ENCODE assay signal across 2 cellular contexts in genomic region chr17:75501378-75502071, GRCh38.
TF ChIP-seq lines count a peak whose summit lies in the region.

No MANE protein-coding gene starts in this region.

TF ChIP-seq in SK-N-SH, 30 proteins besides CTCF, POLR2A, EP300 and RAD21 (continued from another document):
- TF ChIP-seq REST (IDR thresholded peaks at IDR 0.05; ENCODE audit: low read depth, low read length): no peak
- TF ChIP-seq, protein P1, sequence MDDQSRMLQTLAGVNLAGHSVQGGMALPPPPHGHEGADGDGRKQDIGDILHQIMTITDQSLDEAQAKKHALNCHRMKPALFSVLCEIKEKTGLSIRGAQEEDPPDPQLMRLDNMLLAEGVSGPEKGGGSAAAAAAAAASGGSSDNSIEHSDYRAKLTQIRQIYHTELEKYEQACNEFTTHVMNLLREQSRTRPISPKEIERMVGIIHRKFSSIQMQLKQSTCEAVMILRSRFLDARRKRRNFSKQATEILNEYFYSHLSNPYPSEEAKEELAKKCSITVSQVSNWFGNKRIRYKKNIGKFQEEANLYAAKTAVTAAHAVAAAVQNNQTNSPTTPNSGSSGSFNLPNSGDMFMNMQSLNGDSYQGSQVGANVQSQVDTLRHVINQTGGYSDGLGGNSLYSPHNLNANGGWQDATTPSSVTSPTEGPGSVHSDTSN (IDR thresholded peaks at IDR 0.05): no peak
TF ChIP-seq in SK-N-SH: peak in this region for 0.

TF ChIP-seq in SK-N-SH treated with all-trans-retinoic acid at 6 μM for 48 hours, 23 proteins besides CTCF, POLR2A, EP300 and RAD21 (continued from another document):
- TF ChIP-seq, protein P2, sequence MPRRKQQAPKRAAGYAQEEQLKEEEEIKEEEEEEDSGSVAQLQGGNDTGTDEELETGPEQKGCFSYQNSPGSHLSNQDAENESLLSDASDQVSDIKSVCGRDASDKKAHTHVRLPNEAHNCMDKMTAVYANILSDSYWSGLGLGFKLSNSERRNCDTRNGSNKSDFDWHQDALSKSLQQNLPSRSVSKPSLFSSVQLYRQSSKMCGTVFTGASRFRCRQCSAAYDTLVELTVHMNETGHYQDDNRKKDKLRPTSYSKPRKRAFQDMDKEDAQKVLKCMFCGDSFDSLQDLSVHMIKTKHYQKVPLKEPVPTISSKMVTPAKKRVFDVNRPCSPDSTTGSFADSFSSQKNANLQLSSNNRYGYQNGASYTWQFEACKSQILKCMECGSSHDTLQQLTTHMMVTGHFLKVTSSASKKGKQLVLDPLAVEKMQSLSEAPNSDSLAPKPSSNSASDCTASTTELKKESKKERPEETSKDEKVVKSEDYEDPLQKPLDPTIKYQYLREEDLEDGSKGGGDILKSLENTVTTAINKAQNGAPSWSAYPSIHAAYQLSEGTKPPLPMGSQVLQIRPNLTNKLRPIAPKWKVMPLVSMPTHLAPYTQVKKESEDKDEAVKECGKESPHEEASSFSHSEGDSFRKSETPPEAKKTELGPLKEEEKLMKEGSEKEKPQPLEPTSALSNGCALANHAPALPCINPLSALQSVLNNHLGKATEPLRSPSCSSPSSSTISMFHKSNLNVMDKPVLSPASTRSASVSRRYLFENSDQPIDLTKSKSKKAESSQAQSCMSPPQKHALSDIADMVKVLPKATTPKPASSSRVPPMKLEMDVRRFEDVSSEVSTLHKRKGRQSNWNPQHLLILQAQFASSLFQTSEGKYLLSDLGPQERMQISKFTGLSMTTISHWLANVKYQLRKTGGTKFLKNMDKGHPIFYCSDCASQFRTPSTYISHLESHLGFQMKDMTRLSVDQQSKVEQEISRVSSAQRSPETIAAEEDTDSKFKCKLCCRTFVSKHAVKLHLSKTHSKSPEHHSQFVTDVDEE (CRISPR knock-in tag; IDR thresholded peaks at IDR 0.05): no peak
- TF ChIP-seq, protein P3, sequence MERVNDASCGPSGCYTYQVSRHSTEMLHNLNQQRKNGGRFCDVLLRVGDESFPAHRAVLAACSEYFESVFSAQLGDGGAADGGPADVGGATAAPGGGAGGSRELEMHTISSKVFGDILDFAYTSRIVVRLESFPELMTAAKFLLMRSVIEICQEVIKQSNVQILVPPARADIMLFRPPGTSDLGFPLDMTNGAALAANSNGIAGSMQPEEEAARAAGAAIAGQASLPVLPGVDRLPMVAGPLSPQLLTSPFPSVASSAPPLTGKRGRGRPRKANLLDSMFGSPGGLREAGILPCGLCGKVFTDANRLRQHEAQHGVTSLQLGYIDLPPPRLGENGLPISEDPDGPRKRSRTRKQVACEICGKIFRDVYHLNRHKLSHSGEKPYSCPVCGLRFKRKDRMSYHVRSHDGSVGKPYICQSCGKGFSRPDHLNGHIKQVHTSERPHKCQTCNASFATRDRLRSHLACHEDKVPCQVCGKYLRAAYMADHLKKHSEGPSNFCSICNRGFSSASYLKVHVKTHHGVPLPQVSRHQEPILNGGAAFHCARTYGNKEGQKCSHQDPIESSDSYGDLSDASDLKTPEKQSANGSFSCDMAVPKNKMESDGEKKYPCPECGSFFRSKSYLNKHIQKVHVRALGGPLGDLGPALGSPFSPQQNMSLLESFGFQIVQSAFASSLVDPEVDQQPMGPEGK (CRISPR knock-in tag; IDR thresholded peaks at IDR 0.05; ENCODE audit: borderline replicate concordance): no peak
- TF ChIP-seq ISL1 (CRISPR knock-in tag; IDR thresholded peaks at IDR 0.05) (no peak), ZNF8 (CRISPR knock-in tag; IDR thresholded peaks at IDR 0.05) (no peak), PPARA (CRISPR knock-in tag; IDR thresholded peaks at IDR 0.05; ENCODE audit: borderline replicate concordance) (no peak), ZNF70 (CRISPR knock-in tag; IDR thresholded peaks at IDR 0.05) (no peak), SNAI2 (CRISPR knock-in tag; IDR thresholded peaks at IDR 0.05) (no peak), ZC3H10 (CRISPR knock-in tag; IDR thresholded peaks at IDR 0.05) (no peak), CSRNP3 (CRISPR knock-in tag; IDR thresholded peaks at IDR 0.05) (no peak)
- TF ChIP-seq, protein P4, sequence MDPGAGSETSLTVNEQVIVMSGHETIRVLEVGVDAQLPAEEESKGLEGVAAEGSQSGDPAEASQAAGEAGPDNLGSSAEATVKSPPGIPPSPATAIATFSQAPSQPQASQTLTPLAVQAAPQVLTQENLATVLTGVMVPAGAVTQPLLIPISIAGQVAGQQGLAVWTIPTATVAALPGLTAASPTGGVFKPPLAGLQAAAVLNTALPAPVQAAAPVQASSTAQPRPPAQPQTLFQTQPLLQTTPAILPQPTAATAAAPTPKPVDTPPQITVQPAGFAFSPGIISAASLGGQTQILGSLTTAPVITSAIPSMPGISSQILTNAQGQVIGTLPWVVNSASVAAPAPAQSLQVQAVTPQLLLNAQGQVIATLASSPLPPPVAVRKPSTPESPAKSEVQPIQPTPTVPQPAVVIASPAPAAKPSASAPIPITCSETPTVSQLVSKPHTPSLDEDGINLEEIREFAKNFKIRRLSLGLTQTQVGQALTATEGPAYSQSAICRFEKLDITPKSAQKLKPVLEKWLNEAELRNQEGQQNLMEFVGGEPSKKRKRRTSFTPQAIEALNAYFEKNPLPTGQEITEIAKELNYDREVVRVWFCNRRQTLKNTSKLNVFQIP (CRISPR knock-in tag; IDR thresholded peaks at IDR 0.05; ENCODE audit: borderline replicate concordance, low read depth): no peak
